6 cellular contexts compared by ENCODE assay signal in the genomic region with DNA sequence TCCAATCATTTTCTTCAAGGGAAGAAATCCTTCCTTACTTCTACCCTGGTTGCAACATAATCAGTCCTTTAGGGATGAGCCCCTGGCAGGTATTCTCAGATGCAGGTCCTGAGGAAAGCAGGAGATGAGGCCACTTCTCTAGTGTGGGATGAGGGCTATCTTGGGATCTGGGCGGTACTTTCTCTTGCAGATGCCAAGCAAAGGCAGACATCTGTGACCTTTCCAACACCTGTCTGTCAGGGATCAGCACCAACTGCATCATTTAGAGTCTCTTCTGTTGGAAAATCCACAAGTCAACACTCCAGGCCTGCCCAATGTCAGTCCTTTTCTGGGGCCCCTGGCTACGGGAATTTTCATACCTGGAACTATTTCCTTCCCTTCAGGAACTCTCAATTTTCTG.
"Had no signal": no experiment of that assay in that cellular context is flagged by ENCODE, and none has a peak within 500 bp of the region (broad histone marks: within the 10 kb centered on the region; RNA-seq: fewer than 3 reads in every experiment).

No MANE protein-coding gene starts in this region.

- FAIRE-seq: HepG2, K562 had no signal

- H3K27ac ChIP-seq: HL-60 had no signal

- DNase-seq: IMR-90, KBM-7, KG1 had no signal

- ATAC-seq: HepG2, K562 had no signal

- H3K4me3 ChIP-seq: K562 had no signal
